ENCODE assay signal across 1 cellular context in the genomic region with DNA sequence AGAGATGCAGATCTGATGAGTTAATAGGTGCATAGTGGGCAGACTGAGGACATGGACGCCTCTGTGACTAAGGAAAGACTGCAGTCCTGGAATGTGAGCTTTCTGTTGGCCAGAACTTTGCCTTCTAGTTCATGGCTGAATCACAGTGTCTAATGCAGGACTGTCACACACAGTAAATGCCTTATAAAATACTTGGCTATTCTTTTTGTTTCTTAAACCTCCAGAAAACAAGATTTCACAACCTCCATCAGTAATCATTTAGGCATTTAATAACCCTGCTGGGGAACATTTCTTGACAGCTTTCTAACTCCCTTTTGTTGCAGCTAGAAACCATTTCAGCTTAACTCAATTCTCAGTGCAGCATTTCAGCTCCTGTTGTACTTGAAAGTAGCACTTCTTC.
TF ChIP-seq lines count a peak whose summit lies in the region.

No MANE protein-coding gene starts in this region.

TF ChIP-seq in IMR-90, 13 proteins besides CTCF, POLR2A, EP300 and RAD21:
- TF ChIP-seq, protein P1, sequence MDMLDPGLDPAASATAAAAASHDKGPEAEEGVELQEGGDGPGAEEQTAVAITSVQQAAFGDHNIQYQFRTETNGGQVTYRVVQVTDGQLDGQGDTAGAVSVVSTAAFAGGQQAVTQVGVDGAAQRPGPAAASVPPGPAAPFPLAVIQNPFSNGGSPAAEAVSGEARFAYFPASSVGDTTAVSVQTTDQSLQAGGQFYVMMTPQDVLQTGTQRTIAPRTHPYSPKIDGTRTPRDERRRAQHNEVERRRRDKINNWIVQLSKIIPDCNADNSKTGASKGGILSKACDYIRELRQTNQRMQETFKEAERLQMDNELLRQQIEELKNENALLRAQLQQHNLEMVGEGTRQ (IDR thresholded peaks at IDR 0.05; ENCODE audit: low read depth, low read length) = no peak
- TF ChIP-seq RFX5 (IDR thresholded peaks at IDR 0.05; ENCODE audit: low read depth, low read length) (no peak), FOS (IDR thresholded peaks at IDR 0.05; ENCODE audit: low read depth, low read length) (0 out of 2 replicates have a peak, but pooled peaks have one; percentile 5), MXI1 (IDR thresholded peaks at IDR 0.05; ENCODE audit: borderline replicate concordance, low read depth, low read length) (no peak), BHLHE40 (IDR thresholded peaks at IDR 0.05; ENCODE audit: low read depth, low read length) (no peak), CEBPB (IDR thresholded peaks at IDR 0.05; ENCODE audit: low read depth, low read length) (peak; percentile 85), MAZ (IDR thresholded peaks at IDR 0.05; ENCODE audit: borderline replicate concordance, low read depth, low read length) (no peak), MAFK (IDR thresholded peaks at IDR 0.05; ENCODE audit: low read depth, low read length) (no peak), CHD1 (IDR thresholded peaks at IDR 0.05; ENCODE audit: low read depth, low read length) (no peak), NFE2L2 (IDR thresholded peaks at IDR 0.05; ENCODE audit: low read depth, low read length) (no peak)
- TF ChIP-seq, protein P2, sequence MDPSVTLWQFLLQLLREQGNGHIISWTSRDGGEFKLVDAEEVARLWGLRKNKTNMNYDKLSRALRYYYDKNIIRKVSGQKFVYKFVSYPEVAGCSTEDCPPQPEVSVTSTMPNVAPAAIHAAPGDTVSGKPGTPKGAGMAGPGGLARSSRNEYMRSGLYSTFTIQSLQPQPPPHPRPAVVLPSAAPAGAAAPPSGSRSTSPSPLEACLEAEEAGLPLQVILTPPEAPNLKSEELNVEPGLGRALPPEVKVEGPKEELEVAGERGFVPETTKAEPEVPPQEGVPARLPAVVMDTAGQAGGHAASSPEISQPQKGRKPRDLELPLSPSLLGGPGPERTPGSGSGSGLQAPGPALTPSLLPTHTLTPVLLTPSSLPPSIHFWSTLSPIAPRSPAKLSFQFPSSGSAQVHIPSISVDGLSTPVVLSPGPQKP (IDR thresholded peaks at IDR 0.05; ENCODE audit: borderline replicate concordance, low read depth, low read length) = no peak
TF ChIP-seq in IMR-90: peak in this region for 2.
